Comparison of ENCODE assay signal across 9 cellular contexts in the genomic region with DNA sequence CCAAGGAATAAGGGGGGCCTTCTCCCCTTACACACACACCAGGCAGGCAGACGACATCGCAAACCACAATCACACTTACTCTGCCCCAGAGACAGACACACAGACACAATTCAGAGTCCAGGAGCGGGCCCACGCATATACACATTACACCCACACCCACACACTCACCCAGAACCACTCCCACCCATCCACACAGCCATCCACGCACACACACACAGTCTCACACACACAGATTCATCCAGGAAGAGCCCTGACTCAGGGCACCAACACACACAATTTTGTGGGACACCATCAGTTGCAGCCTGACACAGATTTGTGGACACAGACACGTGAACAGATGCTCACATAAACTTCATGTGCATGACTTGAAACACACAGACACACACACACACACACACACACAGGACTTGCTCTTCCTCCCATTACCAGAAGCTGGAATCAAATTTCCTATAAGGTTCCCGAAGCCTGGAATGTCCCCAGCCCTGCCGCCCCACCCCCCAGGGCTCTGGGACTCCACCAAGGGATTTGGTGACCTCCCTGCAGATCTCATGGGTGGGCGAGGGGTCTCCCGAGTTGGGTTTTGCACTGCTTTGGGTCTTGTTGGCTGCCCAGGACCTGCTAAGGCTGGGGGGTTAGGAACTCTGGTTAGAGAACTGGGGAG. TPM values are rescaled to one million over a fixed set of nuclear protein-coding genes. Genes with fewer than 3 reads are reported as not detected.
DNase-seq lines count a peak whose midpoint lies in the region; ATAC-seq and TF ChIP-seq lines count a peak whose summit lies in the region.
"Had no signal": no experiment of that assay in that cellular context is flagged by ENCODE, and none has a peak within 500 bp of the region (broad histone marks: within the 10 kb centered on the region; RNA-seq: fewer than 3 reads in every experiment).

No MANE protein-coding gene starts in this region.

- intact Hi-C loops in colonic mucosa (cut with DNase I), result no loop called here

- no peaks in the 10 kb centered on the region for H3K36me3 ChIP-seq in colonic mucosa

- H3K36me3 Mint-ChIP-seq in stimulated activated memory B cell treated with anti-CD40 and anti-IgM and Interleukin-4, amounts not matched to agents 10 μg/mL and 1 μg/mL and 100 μg/mL, for 72 hours, result no peaks in the 10 kb centered on the region

- no peak for ATAC-seq in stimulated activated memory B cell treated with anti-CD40 and anti-IgM and Interleukin-4, amounts not matched to agents 10 μg/mL and 1 μg/mL and 100 μg/mL, for 72 hours
- no peak for ATAC-seq in HG03378 (IDR thresholded peaks at IDR 0.05; ENCODE audit: unreplicated experiment)

- DNase-seq in HK-2 (ENCODE audit: unreplicated experiment) (peak; percentile 18), colonic mucosa (no peak), iPS-NIHi11 (ENCODE audit: low spot score) (peak; percentile 46), retinal pigment epithelial cell (ENCODE audit: low read depth) (no peak), DMS79 (lab: John Stamatoyannopoulos, UW) (no peak)
- DNase-seq in activated naive CD4-positive, alpha-beta T cell treated with anti-CD3 and anti-CD28 coated beads, Interleukin-2, amount 50 U/mL, for 16 hours, result no peak
- DNase-seq: cerebellar nuclear complex had no signal

- no peak overlapping the region for H3K4me3 Mint-ChIP-seq in stimulated activated memory B cell treated with anti-CD40 and anti-IgM and Interleukin-4, amounts not matched to agents 10 μg/mL and 1 μg/mL and 100 μg/mL, for 72 hours

- no peaks in the 10 kb centered on the region for H3K9me3 Mint-ChIP-seq in stimulated activated memory B cell treated with anti-CD40 and anti-IgM and Interleukin-4, amounts not matched to agents 10 μg/mL and 1 μg/mL and 100 μg/mL, for 72 hours

- H3K9ac ChIP-seq in colonic mucosa (ENCODE audit: low read depth in 2 of 2, low read length in 2 of 2), result peak overlapping the region; percentile 34 to 39

- H3K27ac Mint-ChIP-seq in stimulated activated memory B cell treated with anti-CD40 and anti-IgM and Interleukin-4, amounts not matched to agents 10 μg/mL and 1 μg/mL and 100 μg/mL, for 72 hours, result no peak overlapping the region

- H3K27me3 Mint-ChIP-seq in stimulated activated memory B cell treated with anti-CD40 and anti-IgM and Interleukin-4, amounts not matched to agents 10 μg/mL and 1 μg/mL and 100 μg/mL, for 72 hours, result peaks cover 8% of the 10 kb centered on the region

- H3K9me3 ChIP-seq in colonic mucosa, result no peaks in the 10 kb centered on the region

- TF ChIP-seq CTCF in colonic mucosa (IDR thresholded peaks at IDR 0.05) (no peak), retinal pigment epithelial cell (conservative IDR thresholded peaks at IDR 0.05; ENCODE audit: low read depth, low read length) (no peak)

- no peaks in the 10 kb centered on the region for H3K27me3 ChIP-seq in colonic mucosa

- H3K4me3 ChIP-seq in colonic mucosa (peak overlapping the region; percentile 31), retinal pigment epithelial cell (ENCODE audit: low read length) (peak overlapping the region; percentile 56)

- H3K4me1 Mint-ChIP-seq in stimulated activated memory B cell treated with anti-CD40 and anti-IgM and Interleukin-4, amounts not matched to agents 10 μg/mL and 1 μg/mL and 100 μg/mL, for 72 hours, result no peaks in the 10 kb centered on the region

- H3K4me1 ChIP-seq in colonic mucosa, result no peaks in the 10 kb centered on the region

- peak overlapping the region; percentile 27 for H3K27ac ChIP-seq in colonic mucosa

RNA-seq across cellular contexts. Expression of a gene that starts 23.5 kb away (rescaled TPM):
- 100 to 1,000 TPM in 1 of 2 donors, 10 to 100 TPM in 1; 20.6 to 164 TPM for total RNA-seq in colonic mucosa

Comparison
In these comparisons a context has a peak if more than half of its experiments do, and no peak if none do; other contexts are left out.
1. DNase-seq: peak in HK-2 (single experiment) and iPS-NIHi11 (single experiment); none in colonic mucosa (single experiment), retinal pigment epithelial cell (single experiment), DMS79 (single experiment) and activated naive CD4-positive, alpha-beta T cell treated with anti-CD3 and anti-CD28 coated beads, Interleukin-2, amount 50 U/mL, for 16 hours (single experiment).